Comparison of ENCODE assay signal across 1 cellular context in genomic region chr1:228074954-228075730, GRCh38.
TF ChIP-seq lines count a peak whose summit lies in the region.

No MANE protein-coding gene starts in this region.

TF ChIP-seq in HepG2, 621 proteins besides CTCF, POLR2A, EP300 and RAD21:
- TF ChIP-seq RFXAP (CRISPR knock-in tag; IDR thresholded peaks at IDR 0.05; ENCODE audit: borderline replicate concordance) (peak; percentile 91), RFX5 (IDR thresholded peaks at IDR 0.05; ENCODE audit: low read depth, low read length) (peak; percentile 97), RFXANK (CRISPR knock-in tag; IDR thresholded peaks at IDR 0.05) (peak; percentile 97), GLI4 (CRISPR knock-in tag; IDR thresholded peaks at IDR 0.05; ENCODE audit: borderline replicate concordance) (no peak), RFX3 (CRISPR knock-in tag; IDR thresholded peaks at IDR 0.05) (0 out of 2 replicates have a peak, but pooled peaks have one; percentile 33)
TF ChIP-seq in HepG2: peak in this region for 4.
